Comparison of ENCODE assay signal across 17 cellular contexts in genomic region chr10:43172645-43173044, GRCh38. TPM values are rescaled to one million over a fixed set of nuclear protein-coding genes. Genes with fewer than 3 reads are reported as not detected.
DNase-seq lines count a peak whose midpoint lies in the region; ATAC-seq and TF ChIP-seq lines count a peak whose summit lies in the region.
"Had no signal": no experiment of that assay in that cellular context is flagged by ENCODE, and none has a peak within 500 bp of the region (broad histone marks: within the 10 kb centered on the region; RNA-seq: fewer than 3 reads in every experiment).

No MANE protein-coding gene starts in this region.

- H3K27me3 Mint-ChIP-seq in CD8-positive, alpha-beta T cell (ENCODE audit: low read depth) = no peaks in the 10 kb centered on the region
- no peaks in the 10 kb centered on the region for H3K27me3 Mint-ChIP-seq in activated T-helper 1 cell treated with anti-CD3 and anti-CD28 coated beads, Interleukin-12 subunit alpha, Interleukin-12 subunit beta, Interleukin-2, Interleukin-4 antibody, amounts not matched to agents 30 ng/mL and 10 ng/mL and 1 ng/mL, durations not matched to agents 14 hours and 24 hours and 36 hours (ENCODE audit: insufficient read depth)
- H3K27me3 Mint-ChIP-seq: B cell, memory B cell had no signal

- intact Hi-C loops in CD8-positive, alpha-beta T cell (cut with DNase I, micrococcal nuclease) = no loop called here
- intact Hi-C loops in activated T-helper 1 cell treated with anti-CD3 and anti-CD28 coated beads, Interleukin-12 subunit alpha, Interleukin-12 subunit beta, Interleukin-2, Interleukin-4 antibody, amounts not matched to agents 30 ng/mL and 10 ng/mL and 1 ng/mL, durations not matched to agents 14 hours and 24 hours and 36 hours (cut with micrococcal nuclease) = no loop called here
- intact Hi-C loops in lower lobe of right lung (cut with DNase I) = no loop called here
- intact Hi-C loops in colonic mucosa (cut with DNase I) = no loop called here

- no peak for ATAC-seq in CD8-positive, alpha-beta T cell
- ATAC-seq in GM19351 (IDR thresholded peaks at IDR 0.05; ENCODE audit: unreplicated experiment) (peak; percentile 47), lower lobe of right lung (no peak)

- H3K36me3 Mint-ChIP-seq in CD8-positive, alpha-beta T cell = peaks cover 80% of the 10 kb centered on the region
- peaks cover 56% of the 10 kb centered on the region for H3K36me3 Mint-ChIP-seq in activated T-helper 1 cell treated with anti-CD3 and anti-CD28 coated beads, Interleukin-12 subunit alpha, Interleukin-12 subunit beta, Interleukin-2, Interleukin-4 antibody, amounts not matched to agents 30 ng/mL and 10 ng/mL and 1 ng/mL, durations not matched to agents 14 hours and 24 hours and 36 hours (ENCODE audit: low read depth)

- no peaks in the 10 kb centered on the region for H3K4me1 ChIP-seq in CD8-positive, alpha-beta T cell (ENCODE audit: insufficient read depth, low read length)
- peaks cover 19% of the 10 kb centered on the region for H3K4me1 ChIP-seq in lower lobe of right lung
- peaks cover 9% of the 10 kb centered on the region for H3K4me1 ChIP-seq in colonic mucosa
- H3K4me1 ChIP-seq in tibial nerve = no peaks in the 10 kb centered on the region
- H3K4me1 ChIP-seq: prostate gland, testis had no signal

- POLR2A ChIA-PET in CD8-positive, alpha-beta T cell (lab: Charles Lee) = interaction anchor here (1.3 to 1.6 kb wide), 2 partner anchors 27 to 33 kb away, joined by 3 to 4 read pairs; no protein-coding TSS in a partner anchor

- TF ChIP-seq CTCF in CD8-positive, alpha-beta T cell (IDR thresholded peaks at IDR 0.05) = no peak
- no peak for TF ChIP-seq CTCF in lower lobe of right lung (IDR thresholded peaks at IDR 0.05)
- no peak for TF ChIP-seq CTCF in colonic mucosa (IDR thresholded peaks at IDR 0.05)
- TF ChIP-seq CTCF in tibial nerve (IDR thresholded peaks at IDR 0.05) = no peak

- CTCF ChIA-PET in CD8-positive, alpha-beta T cell (lab: Charles Lee) = interaction anchor here (1.5 kb wide), 1 partner anchor 9 kb away, joined by 5 read pairs; no protein-coding TSS in a partner anchor

- peaks cover 4% of the 10 kb centered on the region for H3K9me3 Mint-ChIP-seq in CD8-positive, alpha-beta T cell
- H3K9me3 Mint-ChIP-seq in activated T-helper 1 cell treated with anti-CD3 and anti-CD28 coated beads, Interleukin-12 subunit alpha, Interleukin-12 subunit beta, Interleukin-2, Interleukin-4 antibody, amounts not matched to agents 30 ng/mL and 10 ng/mL and 1 ng/mL, durations not matched to agents 14 hours and 24 hours and 36 hours = no peaks in the 10 kb centered on the region
- H3K9me3 Mint-ChIP-seq: memory B cell had no signal

- H3K4me3 Mint-ChIP-seq in CD8-positive, alpha-beta T cell = no peak overlapping the region
- no peak overlapping the region for H3K4me3 Mint-ChIP-seq in activated T-helper 1 cell treated with anti-CD3 and anti-CD28 coated beads, Interleukin-12 subunit alpha, Interleukin-12 subunit beta, Interleukin-2, Interleukin-4 antibody, amounts not matched to agents 30 ng/mL and 10 ng/mL and 1 ng/mL, durations not matched to agents 14 hours and 24 hours and 36 hours
- H3K4me3 Mint-ChIP-seq: B cell, memory B cell had no signal

- TF ChIP-seq EP300 in tibial nerve (IDR thresholded peaks at IDR 0.05) = no peak

- peak overlapping the region; percentile 37 for H3K27ac Mint-ChIP-seq in CD8-positive, alpha-beta T cell
- H3K27ac Mint-ChIP-seq in activated T-helper 1 cell treated with anti-CD3 and anti-CD28 coated beads, Interleukin-12 subunit alpha, Interleukin-12 subunit beta, Interleukin-2, Interleukin-4 antibody, amounts not matched to agents 30 ng/mL and 10 ng/mL and 1 ng/mL, durations not matched to agents 14 hours and 24 hours and 36 hours = peak overlapping the region; percentile 12
- H3K27ac Mint-ChIP-seq: B cell, memory B cell had no signal

- H3K9me3 ChIP-seq in CD8-positive, alpha-beta T cell (ENCODE audit: low read length) = no peaks in the 10 kb centered on the region
- H3K9me3 ChIP-seq in lower lobe of right lung (no peaks in the 10 kb centered on the region), colonic mucosa (no peaks in the 10 kb centered on the region), tibial nerve (no peaks in the 10 kb centered on the region)
- H3K9me3 ChIP-seq: prostate gland, testis had no signal

- no peak overlapping the region for H3K27ac ChIP-seq in CD8-positive, alpha-beta T cell (ENCODE audit: low read depth, low read length)
- H3K27ac ChIP-seq in lower lobe of right lung (peak overlapping the region; percentile 48), colonic mucosa (no peak overlapping the region), tibial nerve (no peak overlapping the region)
- H3K27ac ChIP-seq: prostate gland, RWPE1, testis had no signal

- no peak overlapping the region for H3K9ac ChIP-seq in colonic mucosa (ENCODE audit: low read depth in 2 of 2, low read length in 2 of 2)

- no peak for TF ChIP-seq POLR2A in tibial nerve (IDR thresholded peaks at IDR 0.05)

- no peaks in the 10 kb centered on the region for H3K27me3 ChIP-seq in CD8-positive, alpha-beta T cell (ENCODE audit: insufficient read depth, low read length)
- H3K27me3 ChIP-seq in lower lobe of right lung (ENCODE audit: low read depth) (no peaks in the 10 kb centered on the region), colonic mucosa (no peaks in the 10 kb centered on the region), tibial nerve (no peaks in the 10 kb centered on the region)
- H3K27me3 ChIP-seq: testis had no signal

- peaks cover 16% of the 10 kb centered on the region for H3K36me3 ChIP-seq in CD8-positive, alpha-beta T cell (ENCODE audit: insufficient read depth, low read length)
- H3K36me3 ChIP-seq in lower lobe of right lung = peaks cover 47% of the 10 kb centered on the region
- no peaks in the 10 kb centered on the region for H3K36me3 ChIP-seq in colonic mucosa
- peaks cover 0 to 91% (median 14%) of the 10 kb centered on the region in 3 donors for H3K36me3 ChIP-seq in tibial nerve
- H3K36me3 ChIP-seq: prostate gland had no signal

- WGBS in tibial nerve, 2 donors = 82 to 91% methylated on average over 5 of the region's 5 CpGs

- peaks cover 15% of the 10 kb centered on the region for H3K4me1 Mint-ChIP-seq in CD8-positive, alpha-beta T cell (ENCODE audit: low read depth)
- H3K4me1 Mint-ChIP-seq in activated T-helper 1 cell treated with anti-CD3 and anti-CD28 coated beads, Interleukin-12 subunit alpha, Interleukin-12 subunit beta, Interleukin-2, Interleukin-4 antibody, amounts not matched to agents 30 ng/mL and 10 ng/mL and 1 ng/mL, durations not matched to agents 14 hours and 24 hours and 36 hours (ENCODE audit: low read depth) = peaks cover 9% of the 10 kb centered on the region
- H3K4me1 Mint-ChIP-seq: B cell, memory B cell had no signal

- H3K4me3 ChIP-seq in CD8-positive, alpha-beta T cell (ENCODE audit: low read depth, low read length) = no peak overlapping the region
- H3K4me3 ChIP-seq in lower lobe of right lung (no peak overlapping the region), colonic mucosa (no peak overlapping the region), tibial nerve (no peak overlapping the region)
- H3K4me3 ChIP-seq: prostate gland, testis had no signal

- DNase-seq in CD8-positive, alpha-beta T cell = no peak
- DNase-seq in activated T-helper 1 cell treated with anti-CD3 and anti-CD28 coated beads, Interleukin-12 subunit alpha, Interleukin-12 subunit beta, Interleukin-2, Interleukin-4 antibody, amounts not matched to agents 30 ng/mL and 10 ng/mL and 1 ng/mL, durations not matched to agents 14 hours and 24 hours and 36 hours (ENCODE audit: low spot score) = no peak
- DNase-seq in lower lobe of right lung (no peak), GF-D8 (lab: John Stamatoyannopoulos, UW) (no peak), colonic mucosa (no peak), tibial nerve (ENCODE audit: low spot score in 2 of 2) (no peak)
- DNase-seq: amygdala, foreskin melanocyte, kidney glomerular epithelial cell, NCI-H1694 treated with DMSO at 0.1 percent for 48 hours, SW 1271, testis had no signal

RNA-seq across cellular contexts. Expression of gene CSGALNACT2, which starts 34.4 kb away (rescaled TPM):
- 10 to 100 TPM; 66.7 to 66.9 TPM for total RNA-seq in CD8-positive, alpha-beta T cell
- 30.3 and 32.0 TPM in 2 replicates for total RNA-seq in activated T-helper 1 cell treated with anti-CD3 and anti-CD28 coated beads, Interleukin-12 subunit alpha, Interleukin-12 subunit beta, Interleukin-2, Interleukin-4 antibody, amounts not matched to agents 30 ng/mL and 10 ng/mL and 1 ng/mL, durations not matched to agents 14 hours and 24 hours and 36 hours
- total RNA-seq in lower lobe of right lung (36.4 TPM), colonic mucosa (1 to 10 TPM; 3.5 to 8.2 TPM), tibial nerve (10 to 100 TPM; 29.1 to 43.3 (median 34.7) TPM)
